In genomic region chr3:53844262-53845102, GRCh38 we compare ENCODE assay signal across 11 cellular contexts. TPM values are rescaled to one million over a fixed set of nuclear protein-coding genes. Genes with fewer than 3 reads are reported as not detected.
DNase-seq lines count a peak whose midpoint lies in the region; ATAC-seq, FAIRE-seq and TF ChIP-seq lines count a peak whose summit lies in the region.
"Had no signal": no experiment of that assay in that cellular context is flagged by ENCODE, and none has a peak within 500 bp of the region (broad histone marks: within the 10 kb centered on the region; RNA-seq: fewer than 3 reads in every experiment).

No MANE protein-coding gene starts in this region.

- H3K9me3 Mint-ChIP-seq in progenitor cell of endocrine pancreas (ENCODE audit: low read depth), result no peaks in the 10 kb centered on the region

- H3K36me3 Mint-ChIP-seq in progenitor cell of endocrine pancreas (ENCODE audit: insufficient read depth), result peaks cover 2% of the 10 kb centered on the region

- H3K36me3 ChIP-seq in H1 (ENCODE audit: control insufficient read depth in 2 of 4, insufficient read depth in 4 of 4, low read length in 3 of 4), result no peaks in the 10 kb centered on the region; a peak in 1 of 8 replicates
- H3K36me3 ChIP-seq: uterus had no signal

- peak overlapping the region; percentile 94 for H3K27ac Mint-ChIP-seq in progenitor cell of endocrine pancreas

- H4K5ac ChIP-seq in H1 (ENCODE audit: insufficient read length, low read depth, low read length), result no peak overlapping the region

- H3K79me2 ChIP-seq in H1 (ENCODE audit: control insufficient read depth in 1 of 2, insufficient read depth in 2 of 2, low read length in 2 of 2), result peaks cover 0 to 3% of the 10 kb centered on the region in 2 experiments; a peak in 1 of 4 replicates

- H3K27ac ChIP-seq in H1 (ENCODE audit: low read depth, low read length), result no peak overlapping the region

- H3K18ac ChIP-seq in H1 (ENCODE audit: extremely low read depth, low read length), result no peak overlapping the region

- no peak overlapping the region for H2AK5ac ChIP-seq in H1 (ENCODE audit: low read depth, low read length)

- peak overlapping the region; percentile 74 for H4K8ac ChIP-seq in H1 (ENCODE audit: extremely low read depth, insufficient read depth, low read length)

- WGBS in H1 (ENCODE audit: extremely low coverage in 1 of 2, insufficient coverage in 1 of 2, insufficient read length in 1 of 2, insufficient replicate concordance in 2 of 2, low coverage in 1 of 2, low lambda C conversion rate in 2 of 2, missing lambda C conversion rate in 1 of 2), 2 experiments, result 91% methylated on average over 9 of the region's 9 CpGs; no CpG with 5 or more reads in 1 of the 2 experiments

- no peak overlapping the region for H2BK15ac ChIP-seq in H1 (ENCODE audit: low read length)

- peak overlapping the region; percentile 69 to 90; a peak in 3 of 4 replicates for H3K4me2 ChIP-seq in H1 (ENCODE audit: insufficient read depth in 1 of 2, low read depth in 2 of 2, low read length in 2 of 2)

- no peak overlapping the region for H3K23ac ChIP-seq in H1 (ENCODE audit: insufficient read length)

- H3K9me3 ChIP-seq in H1 (ENCODE audit: insufficient read depth in 2 of 2, low read depth in 1 of 2, low read length in 1 of 2), result no peaks in the 10 kb centered on the region
- H3K9me3 ChIP-seq: uterus had no signal

- peak; percentile 4 for ATAC-seq in GM18511 (IDR thresholded peaks at IDR 0.05; ENCODE audit: unreplicated experiment)
- ATAC-seq in omental fat pad (ENCODE audit: low FRiP score), result no peak

- H3K27me3 ChIP-seq in H1 (replicated peaks in 1 of 4; ENCODE audit: control insufficient read depth in 3 of 4, extremely low read depth in 1 of 4, insufficient read depth in 3 of 4, low read length in 3 of 4), result peaks cover 3 to 16% (median 9%) of the 10 kb centered on the region in 4 experiments
- H3K27me3 ChIP-seq: uterus had no signal

- H3K56ac ChIP-seq in H1 (replicated peaks; ENCODE audit: insufficient read length, low read depth, low read length), result no peak overlapping the region

- H3K14ac ChIP-seq in H1 (ENCODE audit: insufficient read length), result no peak overlapping the region

- no peak overlapping the region for H3K4ac ChIP-seq in H1 (replicated peaks; ENCODE audit: insufficient read length, low read depth, low read length)

- POLR2A ChIA-PET in H1 (lab: Charles Lee; ENCODE audit: partially characterized antibody), result interaction anchor here (0.8 to 1.9 kb wide), 4 partner anchors 14 to 21 kb away, joined by 3 to 6 read pairs (median 4); no protein-coding TSS in a partner anchor

- H2AFZ ChIP-seq in H1 (ENCODE audit: low read length), result no peak overlapping the region

- peak overlapping the region; percentile 76 for H3K4me3 Mint-ChIP-seq in progenitor cell of endocrine pancreas (ENCODE audit: low read depth)

- H3K4me1 ChIP-seq in H1 (replicated peaks in 1 of 4; ENCODE audit: control insufficient read depth in 3 of 4, insufficient read depth in 4 of 4, low read length in 3 of 4), result peaks cover 19 to 30% (median 22%) of the 10 kb centered on the region in 4 experiments

- H2BK20ac ChIP-seq in H1 (ENCODE audit: low read length), result 0 out of 2 replicates have a peak overlapping the region, but pooled peaks have one; percentile 17

- FAIRE-seq in H1 (lab: Jason Lieb, UNC), result no peak
- no peak for FAIRE-seq in frontal cortex (lab: Jason Lieb, UNC)

- peaks cover 10% of the 10 kb centered on the region for H3K23me2 ChIP-seq in H1 (ENCODE audit: low read depth, low read length)

- H2BK5ac ChIP-seq in H1 (ENCODE audit: low read depth, low read length), result no peak overlapping the region

- peaks cover 12% of the 10 kb centered on the region for H3K79me1 ChIP-seq in H1 (ENCODE audit: low read depth, low read length)

- peak overlapping the region in 2 of 4 experiments; percentile 75 to 79; a peak in 2 of 8 replicates for H3K4me3 ChIP-seq in H1 (ENCODE audit: extremely low read depth in 1 of 4, insufficient read depth in 2 of 4, low read depth in 3 of 4, low read length in 4 of 4)

- H3K4me1 Mint-ChIP-seq in progenitor cell of endocrine pancreas (ENCODE audit: low read depth), result peaks cover 33% of the 10 kb centered on the region

- no peak overlapping the region; a peak in 2 of 7 replicates for H3K9ac ChIP-seq in H1 (replicated peaks in 1 of 4; ENCODE audit: extremely low read depth in 1 of 4, low read depth in 3 of 4, low read length in 3 of 4)

- peak; percentile 14 for DNase-seq in HT-29 (ENCODE audit: low spot score)
- no peak for DNase-seq in H1 (ENCODE audit: low read depth in 1 of 2, low spot score in 2 of 2)
- DNase-seq in progenitor cell of endocrine pancreas (ENCODE audit: low spot score, unreplicated experiment), result no peak
- DNase-seq in frontal cortex (ENCODE audit: low spot score in 2 of 2), result no peak
- no peak for DNase-seq in omental fat pad (ENCODE audit: low spot score)
- DNase-seq in amniotic stem cell (lab: John Stamatoyannopoulos, UW), result no peak
- no peak for DNase-seq in NK-92 (lab: John Stamatoyannopoulos, UW; ENCODE audit: unreplicated experiment)
- DNase-seq: activated CD8-positive, alpha-beta memory T cell treated with anti-CD3 and anti-CD28 coated beads, Interleukin-2, amount 50 U/mL, for 4 hours; effector CD4-positive, alpha-beta T cell; uterus had no signal

- no peak for TF ChIP-seq EP300 in H1 (IDR thresholded peaks at IDR 0.05; ENCODE audit: borderline replicate concordance in 1 of 2, low read depth in 2 of 2, low read length in 2 of 2)

- TF ChIP-seq POLR2A in H1 (IDR thresholded peaks at IDR 0.05; ENCODE audit: control extremely low read depth in 1 of 2, low read depth in 2 of 2, low read length in 2 of 2), result no peak

- H3K27me3 Mint-ChIP-seq in progenitor cell of endocrine pancreas, result peaks cover 9% of the 10 kb centered on the region

- no peak overlapping the region for H2BK120ac ChIP-seq in H1 (replicated peaks; ENCODE audit: low read depth, low read length)

- peaks cover 0 to 3% of the 10 kb centered on the region in 2 experiments for H4K20me1 ChIP-seq in H1 (replicated peaks in 1 of 2; ENCODE audit: control insufficient read depth in 1 of 2, insufficient read depth in 2 of 2, low read length in 2 of 2)

- CTCF ChIA-PET in H1 (lab: Charles Lee; ENCODE audit: partially characterized antibody), result interaction anchor here (0.6 to 3.5 kb wide), 12 partner anchors 10 to 490 kb away, joined by 3 to 23 read pairs (median 4); no protein-coding TSS in a partner anchor

- TF ChIP-seq CTCF in H1 (IDR thresholded peaks at IDR 0.05; ENCODE audit: control extremely low read depth in 1 of 3, insufficient read depth in 1 of 3, low read depth in 1 of 3, low read length in 3 of 3) (no peak), progenitor cell of endocrine pancreas (IDR thresholded peaks at IDR 0.05; ENCODE audit: unreplicated experiment) (no peak), omental fat pad (IDR thresholded peaks at IDR 0.05) (no peak)

- TF ChIP-seq RAD21 in H1 (IDR thresholded peaks at IDR 0.05 in 1 of 2, conservative IDR thresholded peaks at IDR 0.05 in 1 of 2; ENCODE audit: low read depth in 2 of 2, low read length in 2 of 2), result no peak

- H4K91ac ChIP-seq in H1 (replicated peaks; ENCODE audit: insufficient read length, low read length), result peak overlapping the region; percentile 63

- H2BK12ac ChIP-seq in H1 (ENCODE audit: low read depth, low read length), result peak overlapping the region; percentile 64; the same call in 1 of the 2 replicates

RNA-seq across cellular contexts. Expression of gene CHDH, which starts 1.7 kb away (rescaled TPM):
- total RNA-seq in HT-29 (2014; rRNA removed; shearing (Covaris generic)), result 27.6 and 54.6 TPM in 2 replicates
- total RNA-seq in H1 (2021; fragmentation: NEBNext Ultra II Directional; extraction: Animal tissue kit (Norgen Biotek cat#: 25700)), result 8.9 and 10.3 TPM in 2 replicates
- 4.9 and 7.3 TPM in 2 replicates for polyA plus RNA-seq in H1 (2011; rRNA removed)
- 5.5 TPM for polyA plus RNA-seq in H1 (2011; cell fraction: cytosol; rRNA removed)
- polyA plus RNA-seq in H1 (2011; cell fraction: nucleus; rRNA removed), result 10.1 TPM
- polyA plus RNA-seq in H1 (2012, experiment 1 of 2), result 7.7 to 9.2 TPM (median 8.3 TPM) in 4 replicates
- polyA plus RNA-seq in H1 (2012, experiment 2 of 2), result 2.2 TPM
- polyA plus RNA-seq in H1 (2013, experiment 1 of 2), result 3.4 TPM
- 3.0 TPM for polyA plus RNA-seq in H1 (2013, experiment 2 of 2)
- 6.6 and 8.2 TPM in 2 replicates for polyA minus RNA-seq in H1 (2011; rRNA and poly(A)+ RNA removed)
- polyA minus RNA-seq in H1 (2011; cell fraction: cytosol; rRNA and poly(A)+ RNA removed), result 7.0 TPM
- polyA minus RNA-seq in H1 (2011; cell fraction: nucleus; rRNA and poly(A)+ RNA removed), result 7.1 TPM
- total RNA-seq in progenitor cell of endocrine pancreas (17.7 and 17.9 TPM in 2 replicates), frontal cortex (1.2 TPM), omental fat pad (1 to 10 TPM in 2 of 4 donors, under 1 TPM in 2; 0.16 to 2.6 (median 1.6) TPM)

RNA-seq across cellular contexts. Expression of gene IL17RB, which starts 1.9 kb away (rescaled TPM):
- 14.9 and 17.0 TPM in 2 replicates for total RNA-seq in HT-29 (2014; rRNA removed; shearing (Covaris generic))
- total RNA-seq in H1 (2021; fragmentation: NEBNext Ultra II Directional; extraction: Animal tissue kit (Norgen Biotek cat#: 25700)), result 6.9 and 7.0 TPM in 2 replicates
- 13.3 and 24.6 TPM in 2 replicates for polyA plus RNA-seq in H1 (2011; rRNA removed)
- polyA plus RNA-seq in H1 (2011; cell fraction: cytosol; rRNA removed), result 18.2 TPM
- polyA plus RNA-seq in H1 (2011; cell fraction: nucleus; rRNA removed), result 37.5 TPM
- 10.2 to 14.6 TPM (median 13.4 TPM) in 4 replicates for polyA plus RNA-seq in H1 (2012, experiment 1 of 2)
- 2.8 TPM for polyA plus RNA-seq in H1 (2012, experiment 2 of 2)
- 7.9 TPM for polyA plus RNA-seq in H1 (2013, experiment 1 of 2)
- 7.8 TPM for polyA plus RNA-seq in H1 (2013, experiment 2 of 2)
- 10.2 and 22.3 TPM in 2 replicates for polyA minus RNA-seq in H1 (2011; rRNA and poly(A)+ RNA removed)
- polyA minus RNA-seq in H1 (2011; cell fraction: cytosol; rRNA and poly(A)+ RNA removed), result 4.8 TPM
- polyA minus RNA-seq in H1 (2011; cell fraction: nucleus; rRNA and poly(A)+ RNA removed), result 9.0 TPM
- 10.9 and 11.1 TPM in 2 replicates for total RNA-seq in progenitor cell of endocrine pancreas
- 1.6 TPM for total RNA-seq in frontal cortex
- 1 to 10 TPM in 2 of 4 donors, not detected in 2; 1.5 to 1.7 TPM for total RNA-seq in omental fat pad

RNA-seq across cellular contexts. Expression of gene ACTR8, which starts 37.5 kb away (rescaled TPM):
- 10.9 and 13.4 TPM in 2 replicates for total RNA-seq in HT-29 (2014; rRNA removed; shearing (Covaris generic))
- total RNA-seq in H1 (2021; fragmentation: NEBNext Ultra II Directional; extraction: Animal tissue kit (Norgen Biotek cat#: 25700)), result 25.4 and 26.9 TPM in 2 replicates
- polyA plus RNA-seq in H1 (2011; rRNA removed), result 5.9 and 8.3 TPM in 2 replicates
- 11.9 TPM for polyA plus RNA-seq in H1 (2011; cell fraction: cytosol; rRNA removed)
- polyA plus RNA-seq in H1 (2011; cell fraction: nucleus; rRNA removed), result 13.1 TPM
- polyA plus RNA-seq in H1 (2012, experiment 1 of 2), result 16.9 to 21.6 TPM (median 18.6 TPM) in 4 replicates
- polyA plus RNA-seq in H1 (2012, experiment 2 of 2), result 3.1 TPM
- 10.5 TPM for polyA plus RNA-seq in H1 (2013, experiment 1 of 2)
- polyA plus RNA-seq in H1 (2013, experiment 2 of 2), result 10.4 TPM
- polyA minus RNA-seq in H1 (2011; rRNA and poly(A)+ RNA removed), result 22.6 and 26.5 TPM in 2 replicates
- polyA minus RNA-seq in H1 (2011; cell fraction: cytosol; rRNA and poly(A)+ RNA removed), result 18.3 TPM
- polyA minus RNA-seq in H1 (2011; cell fraction: nucleus; rRNA and poly(A)+ RNA removed), result 19.4 TPM
- total RNA-seq in progenitor cell of endocrine pancreas (55.1 and 60.8 TPM in 2 replicates), frontal cortex (57.5 TPM), omental fat pad (10 to 100 TPM; 16.7 to 22.1 (median 21.5) TPM)

RNA-seq across cellular contexts. Expression of gene SELENOK, which starts 47.2 kb away (rescaled TPM):
- total RNA-seq in HT-29 (2014; rRNA removed; shearing (Covaris generic)), result 33.2 and 37.3 TPM in 2 replicates
- total RNA-seq in H1 (2021; fragmentation: NEBNext Ultra II Directional; extraction: Animal tissue kit (Norgen Biotek cat#: 25700)), result 32.5 and 40.2 TPM in 2 replicates
- 12.6 and 26.9 TPM in 2 replicates for polyA plus RNA-seq in H1 (2011; rRNA removed)
- polyA plus RNA-seq in H1 (2011; cell fraction: cytosol; rRNA removed), result 35.4 TPM
- polyA plus RNA-seq in H1 (2011; cell fraction: nucleus; rRNA removed), result 9.4 TPM
- polyA plus RNA-seq in H1 (2012, experiment 1 of 2), result 31.6 to 58.1 TPM (median 37.3 TPM) in 4 replicates
- 68.3 TPM for polyA plus RNA-seq in H1 (2012, experiment 2 of 2)
- 50.8 TPM for polyA plus RNA-seq in H1 (2013, experiment 1 of 2)
- 58.0 TPM for polyA plus RNA-seq in H1 (2013, experiment 2 of 2)
- polyA minus RNA-seq in H1 (2011; rRNA and poly(A)+ RNA removed), result 9.3 and 13.0 TPM in 2 replicates
- 7.3 TPM for polyA minus RNA-seq in H1 (2011; cell fraction: cytosol; rRNA and poly(A)+ RNA removed)
- polyA minus RNA-seq in H1 (2011; cell fraction: nucleus; rRNA and poly(A)+ RNA removed), result 9.6 TPM
- total RNA-seq in progenitor cell of endocrine pancreas (40.2 and 44.2 TPM in 2 replicates), frontal cortex (68.5 TPM), omental fat pad (10 to 100 TPM; 41.1 to 67.3 (median 46.7) TPM)
